In genomic region chr10:51934373-51934772, GRCh38 we compare ENCODE assay signal across 34 cellular contexts.
"Had no signal": no experiment of that assay in that cellular context is flagged by ENCODE, and none has a peak within 500 bp of the region (broad histone marks: within the 10 kb centered on the region; RNA-seq: fewer than 3 reads in every experiment).

No MANE protein-coding gene starts in this region.

- DNase-seq: Karpas-422, Kasumi-1, MG63, MM.1S, MV-4-11, NCI-H1048, NCI-H1092, NCI-H1092 treated with DMSO at 0.1 percent for 48 hours, NCI-H1105, NCI-H1105 treated with DMSO at 0.1 percent for 48 hours, NCI-H1417 treated with DMSO at 0.1 percent for 48 hours, NCI-H1436, NCI-H1436 treated with DMSO at 0.1 percent for 48 hours, NCI-H146, NCI-H1694, NCI-H1694 treated with DMSO at 0.1 percent for 48 hours, NCI-H187, NCI-H187 treated with DMSO at 0.1 percent for 48 hours, NCI-H1930, NCI-H2029, NCI-H2029 treated with DMSO at 0.1 percent for 48 hours, NCI-H2081, NCI-H2081 treated with DMSO at 0.1 percent for 48 hours, NCI-H2107, NCI-H2171, NCI-H2171 treated with DMSO at 0.1 percent for 48 hours, NCI-H2227 treated with DMSO at 0.1 percent for 48 hours, NCI-H226, NCI-H345, NCI-H446, NCI-H446 treated with DMSO at 0.1 percent for 48 hours, NCI-H510A, NCI-H510A treated with DMSO at 0.1 percent for 48 hours, NCI-H524 had no signal

- H3K9me3 ChIP-seq: MG63 had no signal

- H3K4me3 ChIP-seq: MG63 had no signal
